9 cellular contexts compared by ENCODE assay signal in the genomic region with DNA sequence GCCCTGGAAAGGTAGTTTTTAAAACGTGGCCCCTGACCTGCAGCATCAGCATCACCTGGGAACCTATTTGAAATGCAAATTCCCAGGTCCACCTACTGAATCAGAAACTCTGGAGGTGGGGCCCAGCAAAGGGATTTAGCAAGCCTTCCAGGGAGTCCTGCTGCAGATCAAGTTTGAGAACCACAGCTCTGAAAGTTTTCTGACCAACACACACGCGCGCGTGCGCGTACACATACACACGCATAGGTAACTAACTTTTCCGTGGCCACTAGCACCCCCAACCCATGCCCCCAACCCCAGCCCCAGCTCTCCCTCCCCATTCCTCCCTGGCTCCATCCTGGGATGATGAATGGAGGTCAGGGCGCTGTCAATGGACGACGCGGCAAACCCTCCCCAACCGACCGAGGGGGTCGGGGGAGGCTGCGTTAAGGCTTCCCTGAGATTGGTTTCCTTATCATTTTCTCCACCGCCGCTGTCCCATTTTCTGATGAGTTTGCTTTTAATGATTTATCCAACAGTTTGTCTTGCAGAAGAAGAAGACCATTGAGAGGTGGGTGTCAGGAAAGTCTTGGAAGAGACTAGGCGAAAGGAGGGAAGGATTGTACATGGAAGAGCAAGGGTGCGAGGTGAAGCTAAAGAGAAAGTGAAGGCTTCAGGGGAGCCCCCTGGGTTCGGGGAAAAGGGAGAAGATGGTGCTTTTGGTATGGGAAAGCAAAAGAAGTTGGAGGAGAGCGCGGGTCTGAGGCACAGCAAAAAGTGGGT. TPM values are rescaled to one million over a fixed set of nuclear protein-coding genes. Genes with fewer than 3 reads are reported as not detected.
DNase-seq lines count a peak whose midpoint lies in the region; TF ChIP-seq lines count a peak whose summit lies in the region.
"Had no signal": no experiment of that assay in that cellular context is flagged by ENCODE, and none has a peak within 500 bp of the region (broad histone marks: within the 10 kb centered on the region; RNA-seq: fewer than 3 reads in every experiment).

No MANE protein-coding gene starts in this region.

- H3K27ac ChIP-seq in layer of hippocampus (ENCODE audit: low read depth, low read length) (peak overlapping the region; percentile 46), suprapubic skin (peak overlapping the region; percentile 95)
- H3K27ac ChIP-seq: 22Rv1 had no signal

- peaks cover 51% of the 10 kb centered on the region for H3K4me1 ChIP-seq in suprapubic skin

- H3K9me3 ChIP-seq in suprapubic skin, result no peaks in the 10 kb centered on the region

- no peaks in the 10 kb centered on the region for H3K9me3 Mint-ChIP-seq in MCF 10A (ENCODE audit: unreplicated experiment)

- peaks cover 18% of the 10 kb centered on the region for H3K4me1 Mint-ChIP-seq in MCF 10A (ENCODE audit: insufficient read depth, unreplicated experiment)

- H3K27me3 ChIP-seq in layer of hippocampus (ENCODE audit: control insufficient read depth, insufficient read depth, low read length) (no peaks in the 10 kb centered on the region), suprapubic skin (no peaks in the 10 kb centered on the region)

- TF ChIP-seq EP300 in suprapubic skin (IDR thresholded peaks at IDR 0.05), result no peak

- no TSS peak for BruUV-seq in MCF 10A (replicated peaks; lab: Mats Ljungman, UMichigan)

- peak overlapping the region; percentile 75 for H3K4me3 Mint-ChIP-seq in MCF 10A (ENCODE audit: unreplicated experiment)

- DNase-seq in DMS53 (lab: John Stamatoyannopoulos, UW), result peak; percentile 7
- DNase-seq in DMS53 treated with DMSO at 0.1 percent for 48 hours (lab: John Stamatoyannopoulos, UW; ENCODE audit: unreplicated experiment), result no peak
- no peak for DNase-seq in MCF 10A (ENCODE audit: unreplicated experiment)
- no peak for DNase-seq in suprapubic skin (ENCODE audit: low spot score in 2 of 2)
- DNase-seq in SIG-M5 treated with dmso at 0.1 percent for 504 hours (lab: John Stamatoyannopoulos, UW; ENCODE audit: unreplicated experiment), result no peak
- DNase-seq in inferior parietal cortex (ENCODE audit: extremely low spot score), result no peak
- DNase-seq in NCI-H2196 (lab: John Stamatoyannopoulos, UW; ENCODE audit: unreplicated experiment), result no peak

- CTCF ChIA-PET in MCF 10A (lab: Yijun Ruan, JAX), result interaction anchor here (0.6 to 1.9 kb wide), 3 partner anchors 77 to 434 kb away, joined by 3 to 4 read pairs (median 3); no protein-coding TSS in a partner anchor

- no peak for TF ChIP-seq CTCF in MCF 10A (IDR thresholded peaks at IDR 0.05; ENCODE audit: unreplicated experiment)
- TF ChIP-seq CTCF in suprapubic skin (IDR thresholded peaks at IDR 0.05), result no peak

- H3K36me3 ChIP-seq in suprapubic skin, result no peaks in the 10 kb centered on the region

- H3K27me3 Mint-ChIP-seq in MCF 10A (ENCODE audit: insufficient read depth, unreplicated experiment), result no peaks in the 10 kb centered on the region

- H3K36me3 Mint-ChIP-seq in MCF 10A (ENCODE audit: insufficient read depth, unreplicated experiment), result no peaks in the 10 kb centered on the region

- H3K27ac Mint-ChIP-seq in MCF 10A (ENCODE audit: low read depth, unreplicated experiment), result no peak overlapping the region

- peak overlapping the region; percentile 75 for H3K4me3 ChIP-seq in suprapubic skin

- TF ChIP-seq POLR2A in suprapubic skin (IDR thresholded peaks at IDR 0.05), result no peak

- intact Hi-C loops in MCF 10A (cut with micrococcal nuclease), result loop anchor here (5.0 kb wide), 1 partner anchor 158 kb away; no protein-coding TSS in a partner anchor

- 18% methylated on average over 24 of the region's 24 CpGs for WGBS in suprapubic skin

- POLR2A ChIA-PET in MCF 10A (lab: Yijun Ruan, JAX), result interaction anchor here (1.0 to 1.2 kb wide), 2 partner anchors 17 to 53 kb away, joined by 3 to 4 read pairs; no protein-coding TSS in a partner anchor

RNA-seq across cellular contexts. Expression of gene BOC, which starts 0.6 kb away (rescaled TPM):
- total RNA-seq in MCF 10A (2022), result 1.8 and 2.3 TPM in 2 replicates
- total RNA-seq in suprapubic skin, result 100 to 1,000 TPM in 2 of 4 donors, 10 to 100 TPM in 2; 75.6 to 159 (median 105) TPM

Comparison
In these comparisons a context has a peak if more than half of its experiments do, and no peak if none do; other contexts are left out.
1. RNA of gene BOC, which starts 0.6 kb away (total RNA-seq): 75.6 to 159 TPM in suprapubic skin; 1.8 to 2.3 TPM in MCF 10A; every median in the first group is over 10 times any median in the second.